In the genomic region with DNA sequence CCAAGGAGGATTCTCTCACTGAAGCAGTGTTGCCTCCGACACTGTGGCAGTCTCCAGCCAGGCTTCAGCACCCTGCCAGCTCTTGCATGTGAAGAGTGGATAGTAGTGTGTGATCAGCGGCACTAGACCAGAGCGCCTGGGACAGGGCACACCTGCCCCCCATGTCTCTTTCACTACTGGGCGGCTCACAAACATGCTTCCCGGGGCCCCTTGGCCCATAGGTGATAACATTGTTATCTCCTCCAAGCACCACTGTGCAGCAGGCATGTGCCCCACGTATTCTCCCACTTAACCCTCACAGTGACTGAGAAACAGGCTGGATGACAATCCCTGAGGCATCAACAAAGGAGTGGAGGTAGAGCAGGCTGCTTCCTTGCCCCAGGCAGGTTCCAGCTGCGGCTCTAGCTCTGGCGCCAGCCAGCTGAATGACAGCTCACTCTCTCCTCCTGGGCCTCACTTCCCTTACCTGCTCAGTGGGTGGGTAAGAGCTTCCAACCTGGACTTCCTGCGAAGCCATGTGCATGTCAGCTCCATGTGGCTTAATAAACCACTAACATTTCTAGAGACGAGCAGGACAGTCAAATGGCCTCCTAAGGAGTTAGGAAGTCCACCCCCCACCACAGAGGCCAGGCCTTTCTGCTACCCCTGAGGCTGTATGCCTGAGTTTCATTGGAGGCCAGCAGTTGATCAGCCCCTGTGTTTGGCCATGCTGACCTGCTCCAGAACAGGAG, we compare ENCODE assay signal across 8 cellular contexts. TPM values are rescaled to one million over a fixed set of nuclear protein-coding genes. Genes with fewer than 3 reads are reported as not detected.
A peak's percentile ranks its signal among the peaks of the same experiment; 100 is the strongest.
DNase-seq lines count a peak whose midpoint lies in the region; ATAC-seq, FAIRE-seq and TF ChIP-seq lines count a peak whose summit lies in the region.

No MANE protein-coding gene starts in this region.

- peak overlapping the region in 2 of 4 donors; percentile 8 to 31 for H3K4me3 ChIP-seq in stomach

- no peak for TF ChIP-seq CTCF in stomach (IDR thresholded peaks at IDR 0.05)

- no peaks in the 10 kb centered on the region for H3K27me3 ChIP-seq in stomach

- H3K36me3 ChIP-seq in stomach: no peaks in the 10 kb centered on the region

- DNase-seq in NCI-H2029 (lab: John Stamatoyannopoulos, UW): peak; percentile 16
- no peak for DNase-seq in NCI-H2029 treated with DMSO at 0.1 percent for 48 hours (lab: John Stamatoyannopoulos, UW)
- DNase-seq in activated CD4-positive, alpha-beta T cell treated with anti-CD3 and anti-CD28 coated beads, Interleukin-2, amount 50 U/mL, for 4 hours: peak; percentile 34 to 36
- peak; percentile 70 for DNase-seq in left ventricle myocardium superior
- DNase-seq in stomach: no peak
- DNase-seq in RCC 7860 (ENCODE audit: low spot score): no peak
- no peak for DNase-seq in stimulated activated naive CD4-positive, alpha-beta T cell (lab: John Stamatoyannopoulos, UW)

- no peak for FAIRE-seq in RCC 7860 (lab: Jason Lieb, UNC)

- no peaks in the 10 kb centered on the region for H3K9me3 ChIP-seq in stomach

- peaks cover 85 to 100% (median 96%) of the 10 kb centered on the region in 4 donors for H3K4me1 ChIP-seq in stomach

- 35 to 61% (median 40%) methylated on average over 10 of the region's 10 CpGs for WGBS in stomach, 5 donors

- no peak for TF ChIP-seq EP300 in stomach (IDR thresholded peaks at IDR 0.05)

- ATAC-seq in left ventricle myocardium superior (peak; percentile 13), HG03097 (IDR thresholded peaks at IDR 0.05; ENCODE audit: low FRiP score, unreplicated experiment) (no peak)

- no peak for TF ChIP-seq POLR2A in stomach (IDR thresholded peaks at IDR 0.05)

- peak overlapping the region; percentile 81 to 95 (median 93) for H3K27ac ChIP-seq in stomach

- intact Hi-C loops in left ventricle myocardium superior (cut with micrococcal nuclease): no loop called here
- intact Hi-C loops in stomach (cut with DNase I; ENCODE audit: low total_unique reads): no loop called here

RNA-seq across cellular contexts. Expression of a gene that starts 37.8 kb away (rescaled TPM):
- 85.3 TPM for total RNA-seq in left ventricle myocardium superior
- total RNA-seq in stomach: 10 to 100 TPM in 4 of 5 donors, 1 to 10 TPM in 1; 9.3 to 74.0 (median 38.8) TPM
- 10 to 100 TPM; 23.0 to 30.7 (median 24.3) TPM for polyA plus RNA-seq in stomach

Comparison
In these comparisons a context has a peak if more than half of its experiments do, and no peak if none do; other contexts are left out.
1. DNase-seq: peak in NCI-H2029 (single experiment), activated CD4-positive, alpha-beta T cell treated with anti-CD3 and anti-CD28 coated beads, Interleukin-2, amount 50 U/mL, for 4 hours (2 of 2) and left ventricle myocardium superior (single experiment); none in NCI-H2029 treated with DMSO at 0.1 percent for 48 hours (single experiment), stomach (single experiment), RCC 7860 (single experiment) and stimulated activated naive CD4-positive, alpha-beta T cell (0 of 6).